Comparison of ENCODE assay signal across 9 cellular contexts in genomic region chr16:3527216-3527829, GRCh38. TPM values are rescaled to one million over a fixed set of nuclear protein-coding genes. Genes with fewer than 3 reads are reported as not detected.
DNase-seq lines count a peak whose midpoint lies in the region; ATAC-seq, FAIRE-seq and TF ChIP-seq lines count a peak whose summit lies in the region.
"Not testable (repeated sequence)": the region's sequence is repeated elsewhere in the genome, so short reads cannot be mapped to it uniquely, and the experiment has no call there.
"Had no signal": no experiment of that assay in that cellular context is flagged by ENCODE, and none has a peak within 500 bp of the region (broad histone marks: within the 10 kb centered on the region; RNA-seq: fewer than 3 reads in every experiment).

No MANE protein-coding gene starts in this region.

- DNase-seq in COLO668 (lab: John Stamatoyannopoulos, UW; ENCODE audit: unreplicated experiment) (peak; percentile 79), NCI-H82 (lab: John Stamatoyannopoulos, UW) (peak; percentile 68), cardiac muscle cell (ENCODE audit: low read depth in 1 of 2, low spot score in 1 of 2) (peak; percentile 42 to 77), neural progenitor cell (ENCODE audit: low spot score) (peak; percentile 52)
- DNase-seq in activated CD4-positive, alpha-beta T cell treated with anti-CD3 and anti-CD28 coated beads for 1 hour, result peak; percentile 22
- DNase-seq in GM12878 (ENCODE audit: low read depth, low spot score), result not testable (repeated sequence)
- peak; percentile 27 for DNase-seq in stimulated activated CD8-positive, alpha-beta memory T cell treated with anti-CD3 and anti-CD28 coated beads, Interleukin-7, amount 100 ng/mL, for 24 hours (ENCODE audit: low read depth)

- not testable (repeated sequence) for H3K36me3 ChIP-seq in GM12878 (ENCODE audit: control insufficient read depth in 2 of 2, insufficient read depth in 2 of 2, low read length in 1 of 2)
- H3K36me3 ChIP-seq in cardiac muscle cell (peaks cover 41% of the 10 kb centered on the region), neural progenitor cell (peaks cover 12% of the 10 kb centered on the region)

- not testable (repeated sequence) for H3K79me2 ChIP-seq in GM12878 (ENCODE audit: control insufficient read depth, insufficient read depth, low read length); neural progenitor cell (ENCODE audit: low read depth)

- H3K4me1 Mint-ChIP-seq in neural progenitor cell, result not testable (repeated sequence)

- RAD21 ChIA-PET in GM12878 (lab: Charles Lee; ENCODE audit: unreplicated experiment), result interaction anchor here (0.9 to 1.5 kb wide), 2 partner anchors 99 to 398 kb away, joined by 3 read pairs; no protein-coding TSS in a partner anchor

- not testable (repeated sequence) for H3K4me3 ChIP-seq in GM12878, cardiac muscle cell, neural progenitor cell

- not testable (repeated sequence) for H3K27me3 Mint-ChIP-seq in neural progenitor cell (ENCODE audit: insufficient read depth, low read depth)

- not testable (repeated sequence) for H3K27ac ChIP-seq in GM12878 (ENCODE audit: control insufficient read depth, insufficient read depth); cardiac muscle cell; neural progenitor cell

- H3F3A ChIP-seq in neural progenitor cell (ENCODE audit: low read depth), result not testable (repeated sequence)

- CTCF ChIA-PET in GM12878 (lab: Yijun Ruan, JAX), result interaction anchor here (0.5 to 1.4 kb wide), 12 partner anchors 9 to 344 kb away, joined by 3 to 5 read pairs (median 3); partner anchors contain the start of genes DNASE1 and SLX4

- not testable (repeated sequence) for H3K9ac ChIP-seq in GM12878 (ENCODE audit: control insufficient read depth, insufficient read depth, low read length); neural progenitor cell

- WGBS in GM12878 (ENCODE audit: insufficient coverage, insufficient replicate concordance, low lambda C conversion rate, missing lambda C conversion rate), result 42% methylated on average over 12 of the region's 12 CpGs

- ATAC-seq in GM12878, result not testable (repeated sequence)

- H3K27ac Mint-ChIP-seq in neural progenitor cell, result not testable (repeated sequence)

- H3K4me1 ChIP-seq in GM12878 (ENCODE audit: control insufficient read depth, insufficient read depth, low read length); cardiac muscle cell (ENCODE audit: low read depth); neural progenitor cell: not testable (repeated sequence)

- H4K20me1 ChIP-seq in GM12878 (ENCODE audit: control insufficient read depth, insufficient read depth); neural progenitor cell (ENCODE audit: low read depth): not testable (repeated sequence)

- not testable (repeated sequence) for H3K9me3 Mint-ChIP-seq in neural progenitor cell

- peak; percentile 46 to 61 (median 46) for TF ChIP-seq CTCF in GM12878 (IDR thresholded peaks at IDR 0.05 in 2 of 3, conservative IDR thresholded peaks at IDR 0.05 in 1 of 3; ENCODE audit: control insufficient read depth in 2 of 3, extremely low read depth in 1 of 3, insufficient read depth in 1 of 3, low read depth in 3 of 3, low read length in 3 of 3)
- peak; percentile 60 for TF ChIP-seq CTCF in cardiac muscle cell (IDR thresholded peaks at IDR 0.05; ENCODE audit: low read depth, low read length)
- peak; percentile 54 for TF ChIP-seq CTCF in neural progenitor cell (IDR thresholded peaks at IDR 0.05)

- peak; percentile 57 for FAIRE-seq in GM12878 (lab: Jason Lieb, UNC)

- POLR2A ChIA-PET in GM12878 (lab: Charles Lee), result not testable (repeated sequence)

- H3K4me2 ChIP-seq in GM12878 (ENCODE audit: control insufficient read depth, insufficient read depth); neural progenitor cell: not testable (repeated sequence)

- not testable (repeated sequence) for TF ChIP-seq POLR2A in GM12878 (IDR thresholded peaks at IDR 0.05; ENCODE audit: low read depth, low read length)

- peaks cover 45% of the 10 kb centered on the region for H3K36me3 Mint-ChIP-seq in neural progenitor cell

- not testable (repeated sequence) for H3K27me3 ChIP-seq in GM12878 (replicated peaks in 1 of 2; ENCODE audit: control insufficient read depth in 2 of 2, insufficient read depth in 2 of 2, low read length in 1 of 2); cardiac muscle cell; neural progenitor cell

- SMC1A ChIA-PET in GM12878 (lab: Charles Lee; ENCODE audit: uncharacterized antibody, unreplicated experiment), result interaction anchor here (1.1 kb wide), 1 partner anchor 18 kb away, joined by 3 read pairs; no protein-coding TSS in a partner anchor

- not testable (repeated sequence) for H2AFZ ChIP-seq in GM12878 (ENCODE audit: control insufficient read depth, low read depth, low read length); neural progenitor cell (replicated peaks)

- peak; percentile 73 for TF ChIP-seq RAD21 in Ishikawa (IDR thresholded peaks at IDR 0.05; ENCODE audit: low read depth)
- peak; percentile 70 for TF ChIP-seq RAD21 in GM12878 (IDR thresholded peaks at IDR 0.05; ENCODE audit: insufficient read depth, low read depth, low read length)

- BruUV-seq in GM12878 (replicated peaks; lab: Mats Ljungman, UMichigan), result not testable (repeated sequence)

- in situ Hi-C loops in GM12878 (cut with MboI), result not testable (repeated sequence)

- TF ChIP-seq EP300 in Ishikawa (IDR thresholded peaks at IDR 0.05; ENCODE audit: borderline replicate concordance); GM12878 (IDR thresholded peaks at IDR 0.05; ENCODE audit: borderline replicate concordance in 1 of 2, control insufficient read depth in 1 of 2, low read depth in 2 of 2, low read length in 2 of 2): not testable (repeated sequence)

- intact Hi-C loops in GM12878 (cut with micrococcal nuclease; ENCODE audit: unreplicated experiment), result loop anchor here (1.0 kb wide), 2 partner anchors 127 to 138 kb away; partner anchors contain the start of gene DNASE1

- not testable (repeated sequence) for H3K9me3 ChIP-seq in GM12878 (replicated peaks; ENCODE audit: control insufficient read depth, insufficient read depth, low read length); cardiac muscle cell (ENCODE audit: low read depth); neural progenitor cell (ENCODE audit: low read depth)

- H3K4me3 Mint-ChIP-seq in neural progenitor cell, result not testable (repeated sequence)

RNA-seq across cellular contexts. Expression of gene CLUAP1, which starts 26.5 kb away (rescaled TPM):
- 23.3 and 26.2 TPM in 2 replicates for total RNA-seq in GM12878 (2013; cell fraction: nucleolus; rRNA removed)
- total RNA-seq in GM12878 (2014; rRNA removed), result 3.8 and 6.0 TPM in 2 replicates
- 8.5 and 11.2 TPM in 2 replicates for total RNA-seq in GM12878 (2014; rRNA removed; fragmentation: Illumina TruSeq; extraction: Trizol)
- 6.9 and 7.1 TPM in 2 replicates for total RNA-seq in GM12878 (2021)
- polyA plus RNA-seq in GM12878 (2011; ENCODE audit: low read depth), result 5.1 TPM
- polyA plus RNA-seq in GM12878 (2011; rRNA removed), result 15.0 and 19.5 TPM in 2 replicates
- 3.5 and 4.4 TPM in 2 replicates for polyA plus RNA-seq in GM12878 (2011; cell fraction: cytosol; rRNA removed)
- 5.5 and 5.9 TPM in 2 replicates for polyA plus RNA-seq in GM12878 (2011; cell fraction: nucleus; rRNA removed)
- polyA plus RNA-seq in GM12878 (2012), result 6.0 and 7.1 TPM in 2 replicates
- 8.2 and 14.5 TPM in 2 replicates for polyA plus RNA-seq in GM12878 (2014; fragmentation: Illumina TruSeq; extraction: Trizol)
- 10 to 100 TPM; 14.9 to 16.2 TPM for polyA plus RNA-seq in GM12878 (2014; fragmentation: Nextera tagmentation; extraction: Ambion mirVana)
- 5.0 and 7.9 TPM in 2 replicates for polyA plus RNA-seq in GM12878 (2014; rRNA removed)
- 10 to 100 TPM; 14.6 to 15.1 TPM for polyA plus RNA-seq in GM12878 (2016; fragmentation: Nextera tagmentation; extraction: Ambion mirVana)
- polyA minus RNA-seq in GM12878 (2011; rRNA and poly(A)+ RNA removed), result 4.0 and 8.4 TPM in 2 replicates
- polyA minus RNA-seq in GM12878 (2011; cell fraction: cytosol; rRNA and poly(A)+ RNA removed), result 3.9 and 7.2 TPM in 2 replicates
- 2.9 and 5.7 TPM in 2 replicates for polyA minus RNA-seq in GM12878 (2011; cell fraction: nucleus; rRNA and poly(A)+ RNA removed)
- total RNA-seq in cardiac muscle cell, result 23.3 and 29.0 TPM in 2 replicates
- polyA plus RNA-seq in cardiac muscle cell, result 50.5 and 52.0 TPM in 2 replicates
- 26.7 and 40.8 TPM in 2 replicates for total RNA-seq in neural progenitor cell (ENCODE audit: low replicate concordance)

RNA-seq across cellular contexts. Expression of gene C16orf90, which starts 32.0 kb away (rescaled TPM):
- not detected in 2 replicates for total RNA-seq in GM12878 (2013; cell fraction: nucleolus; rRNA removed)
- total RNA-seq in GM12878 (2014; rRNA removed) (not detected in 2 replicates), GM12878 (2014; rRNA removed; fragmentation: Illumina TruSeq; extraction: Trizol) (not detected in 2 replicates), GM12878 (2021) (not detected in 2 replicates), cardiac muscle cell (not detected in 2 replicates), neural progenitor cell (ENCODE audit: low replicate concordance) (not detected in 2 replicates)
- not detected for polyA plus RNA-seq in GM12878 (2011; ENCODE audit: low read depth)
- polyA plus RNA-seq in GM12878 (2011; rRNA removed) (not detected in 2 replicates), GM12878 (2014; fragmentation: Illumina TruSeq; extraction: Trizol) (not detected in 2 replicates), GM12878 (2014; fragmentation: Nextera tagmentation; extraction: Ambion mirVana) (not detected), GM12878 (2014; rRNA removed) (not detected in 2 replicates), GM12878 (2016; fragmentation: Nextera tagmentation; extraction: Ambion mirVana) (not detected), cardiac muscle cell (not detected in 2 replicates)
- polyA plus RNA-seq in GM12878 (2011; cell fraction: cytosol; rRNA removed), result not detected in 2 replicates
- not detected in 2 replicates for polyA plus RNA-seq in GM12878 (2011; cell fraction: nucleus; rRNA removed)
- polyA plus RNA-seq in GM12878 (2012), result not detected in 2 replicates
- not detected in 2 replicates for polyA minus RNA-seq in GM12878 (2011; rRNA and poly(A)+ RNA removed)
- polyA minus RNA-seq in GM12878 (2011; cell fraction: cytosol; rRNA and poly(A)+ RNA removed), result not detected in 2 replicates
- polyA minus RNA-seq in GM12878 (2011; cell fraction: nucleus; rRNA and poly(A)+ RNA removed), result not detected in 2 replicates
- total RNA-seq: activated CD8-positive, alpha-beta memory T cell treated with anti-CD3 and anti-CD28 coated beads for 36 hours had no signal

RNA-seq across cellular contexts. Expression of gene NLRC3, which starts 49.9 kb away (rescaled TPM):
- total RNA-seq in GM12878 (2013; cell fraction: nucleolus; rRNA removed), result 18.8 and 19.2 TPM in 2 replicates
- total RNA-seq in GM12878 (2014; rRNA removed) (14.1 and 15.0 TPM in 2 replicates), GM12878 (2014; rRNA removed; fragmentation: Illumina TruSeq; extraction: Trizol) (7.9 and 8.2 TPM in 2 replicates), GM12878 (2021) (17.8 and 18.2 TPM in 2 replicates), cardiac muscle cell (0.09 and 0.11 TPM in 2 replicates), neural progenitor cell (ENCODE audit: low replicate concordance) (0.25 TPM in 1 of 2 replicates, not detected in the other)
- 4.9 TPM for polyA plus RNA-seq in GM12878 (2011; ENCODE audit: low read depth)
- polyA plus RNA-seq in GM12878 (2011; rRNA removed) (6.7 and 6.8 TPM in 2 replicates), GM12878 (2014; fragmentation: Illumina TruSeq; extraction: Trizol) (9.2 and 9.4 TPM in 2 replicates), GM12878 (2014; fragmentation: Nextera tagmentation; extraction: Ambion mirVana) (1 to 10 TPM; 2.2 to 2.4 TPM), GM12878 (2014; rRNA removed) (11.1 and 11.2 TPM in 2 replicates), GM12878 (2016; fragmentation: Nextera tagmentation; extraction: Ambion mirVana) (1 to 10 TPM; 6.1 to 6.9 TPM), cardiac muscle cell (0.61 and 0.92 TPM in 2 replicates)
- 6.4 and 7.8 TPM in 2 replicates for polyA plus RNA-seq in GM12878 (2011; cell fraction: cytosol; rRNA removed)
- polyA plus RNA-seq in GM12878 (2011; cell fraction: nucleus; rRNA removed), result 9.2 and 11.5 TPM in 2 replicates
- polyA plus RNA-seq in GM12878 (2012), result 7.0 and 7.7 TPM in 2 replicates
- polyA minus RNA-seq in GM12878 (2011; rRNA and poly(A)+ RNA removed), result 4.2 and 12.5 TPM in 2 replicates
- polyA minus RNA-seq in GM12878 (2011; cell fraction: cytosol; rRNA and poly(A)+ RNA removed), result 4.5 and 6.1 TPM in 2 replicates
- polyA minus RNA-seq in GM12878 (2011; cell fraction: nucleus; rRNA and poly(A)+ RNA removed), result 8.1 and 12.9 TPM in 2 replicates
